27 cellular contexts compared by ENCODE assay signal in the genomic region with DNA sequence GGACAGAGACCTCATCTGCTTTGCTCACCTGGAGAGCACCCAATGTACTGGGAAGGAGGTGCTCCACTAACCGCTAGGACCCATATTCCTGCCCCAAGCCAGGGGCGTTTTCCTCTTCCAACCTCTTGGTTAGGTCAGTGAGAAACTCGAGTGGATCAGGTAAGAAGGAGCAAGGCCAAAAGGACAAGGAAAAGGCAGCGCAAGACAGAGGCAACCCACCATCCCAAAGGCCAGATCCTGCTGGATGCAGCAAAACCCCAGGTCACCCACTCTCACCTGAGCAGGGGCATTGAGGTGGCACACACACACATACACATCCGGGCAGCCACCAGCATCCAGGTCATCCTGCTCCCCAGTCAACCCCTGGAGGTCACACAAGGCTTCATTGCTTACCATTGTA.
DNase-seq lines count a peak whose midpoint lies in the region; ATAC-seq, FAIRE-seq and TF ChIP-seq lines count a peak whose summit lies in the region.
"Had no signal": no experiment of that assay in that cellular context is flagged by ENCODE, and none has a peak within 500 bp of the region (broad histone marks: within the 10 kb centered on the region; RNA-seq: fewer than 3 reads in every experiment).

No MANE protein-coding gene starts in this region.

- H3K9me2 ChIP-seq in MM.1S (replicated peaks; ENCODE audit: insufficient read depth, low read length): no peaks in the 10 kb centered on the region

- H2BK5ac ChIP-seq in H9 (ENCODE audit: insufficient read length, low read length): no peak overlapping the region

- H3K4me2 ChIP-seq in H9 (ENCODE audit: insufficient read depth, insufficient read length, low read length) (no peak overlapping the region), MM.1S (ENCODE audit: low read depth, low read length) (peak overlapping the region; percentile 70; the same call in 1 of the 2 replicates)

- H3K18ac ChIP-seq in H9 (ENCODE audit: insufficient read length, low read depth, low read length): no peak overlapping the region

- H3K79me2 ChIP-seq in H9 (ENCODE audit: insufficient read depth, low read length) (no peaks in the 10 kb centered on the region), MM.1S (ENCODE audit: low read length) (no peaks in the 10 kb centered on the region)

- no peak overlapping the region for H3K56ac ChIP-seq in H9 (ENCODE audit: insufficient read length, low read depth, low read length)

- H3K27ac Mint-ChIP-seq in H9 (no peak overlapping the region), chondrocyte (ENCODE audit: unreplicated experiment) (no peak overlapping the region)
- H3K27ac Mint-ChIP-seq: activated CD8-positive, alpha-beta T cell treated with anti-CD3 and anti-CD28 coated beads, Interleukin-2, amount 10 ng/mL, durations not matched to agents 7 days and 5 days; activated T-cell treated with anti-CD3 and anti-CD28 coated beads, Interleukin-2, amount 50 U/mL, for 24 hours; nephron; T-helper 17 cell had no signal

- H4K20me1 ChIP-seq in H9 (ENCODE audit: control insufficient read depth, insufficient read depth, insufficient read length) (no peaks in the 10 kb centered on the region), MM.1S (ENCODE audit: insufficient read depth, low read length) (no peaks in the 10 kb centered on the region)

- H3K4me3 Mint-ChIP-seq in H9: no peak overlapping the region
- H3K4me3 Mint-ChIP-seq in chondrocyte (ENCODE audit: unreplicated experiment): no peak overlapping the region
- H3K4me3 Mint-ChIP-seq: activated CD8-positive, alpha-beta T cell treated with anti-CD3 and anti-CD28 coated beads, Interleukin-2, amount 10 ng/mL, durations not matched to agents 7 days and 5 days; activated T-cell treated with anti-CD3 and anti-CD28 coated beads, Interleukin-2, amount 50 U/mL, for 24 hours; brain; CD4-positive, CD25-positive, alpha-beta regulatory T cell; nephron had no signal

- H4K91ac ChIP-seq in H9 (ENCODE audit: insufficient read length, low read depth, low read length): no peak overlapping the region

- no peak overlapping the region for H4K8ac ChIP-seq in H9 (replicated peaks; ENCODE audit: insufficient read length, low read depth, low read length)

- no peaks in the 10 kb centered on the region for H3K36me3 Mint-ChIP-seq in H9 (ENCODE audit: insufficient read depth in 1 of 3, low read depth in 3 of 3)
- no peaks in the 10 kb centered on the region for H3K36me3 Mint-ChIP-seq in chondrocyte (ENCODE audit: low read depth)
- H3K36me3 Mint-ChIP-seq: brain; CD4-positive, CD25-positive, alpha-beta regulatory T cell had no signal

- H3K4me1 ChIP-seq in H9 (ENCODE audit: insufficient read depth, low read length) (no peaks in the 10 kb centered on the region; the same call in 1 of the 2 replicates), MM.1S (ENCODE audit: low read length) (no peaks in the 10 kb centered on the region), stomach (peaks cover 10 to 20% (median 14%) of the 10 kb centered on the region in 4 donors)
- no peaks in the 10 kb centered on the region for H3K4me1 ChIP-seq in effector memory CD4-positive, alpha-beta T cell (ENCODE audit: control insufficient read depth, insufficient read depth, low read length, poor library complexity, severe bottlenecking)
- H3K4me1 ChIP-seq: pancreas, uterus had no signal

- H3K23ac ChIP-seq in H9 (ENCODE audit: insufficient read length, low read depth, low read length): no peak overlapping the region

- DNase-seq in H9: peak; percentile 21
- no peak for DNase-seq in MM.1S
- peak; percentile 59 for DNase-seq in chondrocyte (ENCODE audit: low spot score)
- peak; percentile 13 for DNase-seq in stomach
- DNase-seq in HTR-8/SVneo (ENCODE audit: insufficient read length, low spot score): no peak
- no peak for DNase-seq in stimulated activated CD4-positive, alpha-beta T cell treated with anti-CD3 and anti-CD28 coated beads, Interleukin-12 subunit alpha, Interleukin-12 subunit beta, amount 100 ng/mL, for 4 hours
- no peak for DNase-seq in effector memory CD4-positive, alpha-beta T cell
- DNase-seq: activated CD4-positive, CD25-positive, alpha-beta regulatory T cell treated with anti-CD3 and anti-CD28 coated beads, Interleukin-2, amount 50 U/mL, for 72 hours; activated naive CD4-positive, alpha-beta T cell; activated T-cell treated with anti-CD3 and anti-CD28 coated beads, Interleukin-2, amount 50 U/mL, for 24 hours; DND-41; foreskin melanocyte; HCEC 1CT; kidney glomerular epithelial cell; lower lobe of right lung; T-helper 17 cell; uterus had no signal

- H3K4me3 ChIP-seq in MM.1S (ENCODE audit: low read length) (peak overlapping the region; percentile 37; the same call in 1 of the 2 replicates), stomach (no peak overlapping the region)
- H3K4me3 ChIP-seq in effector memory CD4-positive, alpha-beta T cell (ENCODE audit: insufficient read depth, low read depth, low read length, poor library complexity, severe bottlenecking): no peak overlapping the region
- H3K4me3 ChIP-seq: esophagus muscularis mucosa, lower lobe of right lung, pancreas, SK-N-MC, uterus had no signal

- no peak overlapping the region for H3K14ac ChIP-seq in H9 (ENCODE audit: insufficient read depth, low read length)

- H3K27ac ChIP-seq in H9 (ENCODE audit: insufficient read length, low read depth, low read length) (no peak overlapping the region), MM.1S (ENCODE audit: low read length) (no peak overlapping the region), stomach (no peak overlapping the region)
- no peak overlapping the region for H3K27ac ChIP-seq in effector memory CD4-positive, alpha-beta T cell (ENCODE audit: insufficient read depth, low read length, poor library complexity, severe bottlenecking)
- H3K27ac ChIP-seq: esophagus muscularis mucosa, lower lobe of right lung, pancreas, SK-N-MC, uterus had no signal

- H2BK15ac ChIP-seq in H9 (ENCODE audit: low read depth, low read length): no peak overlapping the region

- H3K27me3 Mint-ChIP-seq in H9 (ENCODE audit: low read depth) (peaks cover 27% of the 10 kb centered on the region), chondrocyte (ENCODE audit: low read depth) (peaks cover 23% of the 10 kb centered on the region)
- H3K27me3 Mint-ChIP-seq: brain had no signal

- no peaks in the 10 kb centered on the region for H3K27me3 ChIP-seq in H9 (ENCODE audit: insufficient read depth, low read length)
- H3K27me3 ChIP-seq in MM.1S (replicated peaks; ENCODE audit: insufficient read depth, low read length): no peaks in the 10 kb centered on the region
- peaks cover 0 to 49% (median 7%) of the 10 kb centered on the region in 3 donors for H3K27me3 ChIP-seq in stomach
- no peaks in the 10 kb centered on the region for H3K27me3 ChIP-seq in effector memory CD4-positive, alpha-beta T cell (replicated peaks; ENCODE audit: control insufficient read depth, insufficient read depth, low read length, poor library complexity, severe bottlenecking)
- H3K27me3 ChIP-seq: pancreas, uterus had no signal

- H2BK12ac ChIP-seq in H9 (ENCODE audit: insufficient read length, low read depth, low read length): no peak overlapping the region

- intact Hi-C loops in stomach (cut with DNase I; ENCODE audit: low total_unique reads): no loop called here

- TF ChIP-seq CTCF in H9 (conservative IDR thresholded peaks at IDR 0.05) (no peak), MM.1S (IDR thresholded peaks at IDR 0.05; ENCODE audit: low read length) (no peak), chondrocyte (IDR thresholded peaks at IDR 0.05) (no peak), stomach (IDR thresholded peaks at IDR 0.05) (no peak)

- H3K9me3 Mint-ChIP-seq in H9 (peaks cover 2 to 3% of the 10 kb centered on the region in 2 experiments; a peak in 2 of 5 replicates), chondrocyte (ENCODE audit: low read depth) (peaks cover 3% of the 10 kb centered on the region)
- H3K9me3 Mint-ChIP-seq: activated T-cell treated with anti-CD3 and anti-CD28 coated beads, Interleukin-2, amount 50 U/mL, for 24 hours; CD4-positive, CD25-positive, alpha-beta regulatory T cell; nephron had no signal

- H3K23me2 ChIP-seq in H9 (ENCODE audit: insufficient read length, low read depth, low read length, poor library complexity, severe bottlenecking): no peaks in the 10 kb centered on the region

- FAIRE-seq in HTR-8/SVneo (lab: Jason Lieb, UNC): no peak
- FAIRE-seq: colon, pancreas, small intestine had no signal

- H3K36me3 ChIP-seq in MM.1S (replicated peaks; ENCODE audit: insufficient read depth, low read length) (no peaks in the 10 kb centered on the region), stomach (no peaks in the 10 kb centered on the region)
- no peaks in the 10 kb centered on the region for H3K36me3 ChIP-seq in effector memory CD4-positive, alpha-beta T cell (ENCODE audit: control insufficient read depth, insufficient read depth, low read length)
- H3K36me3 ChIP-seq: esophagus muscularis mucosa, lower lobe of right lung, pancreas, uterus had no signal

- H4K5ac ChIP-seq in H9 (ENCODE audit: insufficient read length, low read depth, low read length): no peak overlapping the region

- H3K9me3 ChIP-seq in H9 (ENCODE audit: control insufficient read depth, low read depth, low read length) (no peaks in the 10 kb centered on the region), MM.1S (replicated peaks; ENCODE audit: insufficient read depth, low read length) (no peaks in the 10 kb centered on the region), stomach (no peaks in the 10 kb centered on the region)
- no peaks in the 10 kb centered on the region for H3K9me3 ChIP-seq in effector memory CD4-positive, alpha-beta T cell (ENCODE audit: control insufficient read depth, low read length)
- H3K9me3 ChIP-seq: esophagus muscularis mucosa, lower lobe of right lung, pancreas, uterus had no signal

- H3K4me1 Mint-ChIP-seq in H9 (peaks cover 28 to 33% of the 10 kb centered on the region in 2 experiments), chondrocyte (ENCODE audit: low read depth) (no peaks in the 10 kb centered on the region)
- H3K4me1 Mint-ChIP-seq: nephron had no signal

- no peak overlapping the region for H2AK5ac ChIP-seq in H9 (ENCODE audit: insufficient read length, low read length)

- H2BK20ac ChIP-seq in H9 (ENCODE audit: low read depth, low read length, poor library complexity, severe bottlenecking): no peak overlapping the region

- WGBS in H9 (ENCODE audit: extremely low coverage, insufficient read length, low lambda C conversion rate): no CpG with 5 or more reads among the region's 5 CpGs
- WGBS in stomach, 5 donors: 68 to 79% (median 76%) methylated on average over 3 to 5 of the region's 5 CpGs

- H3F3A ChIP-seq in MM.1S (ENCODE audit: insufficient read depth, low read length): no peaks in the 10 kb centered on the region

- H3K79me1 ChIP-seq in H9 (ENCODE audit: insufficient read depth, low read depth, low read length, poor library complexity, severe bottlenecking): no peaks in the 10 kb centered on the region

- H2BK120ac ChIP-seq in H9 (ENCODE audit: low read depth, low read length, poor library complexity, severe bottlenecking): no peak overlapping the region

- TF ChIP-seq POLR2A in stomach (IDR thresholded peaks at IDR 0.05): no peak

- no peak overlapping the region for H3T11ph ChIP-seq in H9 (ENCODE audit: low read length)

- H2AFZ ChIP-seq in H9 (ENCODE audit: low read length) (no peak overlapping the region), MM.1S (ENCODE audit: low read length) (peak overlapping the region; percentile 62)

- no peak overlapping the region for H3K4ac ChIP-seq in H9 (ENCODE audit: low read depth, low read length)

- H3K9ac ChIP-seq in H9 (ENCODE audit: extremely low read depth, insufficient read length, low read length) (no peak overlapping the region), MM.1S (ENCODE audit: low read length) (no peak overlapping the region)

- no peak for TF ChIP-seq EP300 in stomach (IDR thresholded peaks at IDR 0.05)

- no peak for ATAC-seq in HG02973 (IDR thresholded peaks at IDR 0.05; ENCODE audit: unreplicated experiment)
- ATAC-seq: T-helper 17 cell had no signal

Comparison
In these comparisons a context has a peak if more than half of its experiments do, and no peak if none do; other contexts are left out.
1. DNase-seq: peak in H9 (single experiment), chondrocyte (single experiment) and stomach (single experiment); none in MM.1S (single experiment), HTR-8/SVneo (single experiment), stimulated activated CD4-positive, alpha-beta T cell treated with anti-CD3 and anti-CD28 coated beads, Interleukin-12 subunit alpha, Interleukin-12 subunit beta, amount 100 ng/mL, for 4 hours (single experiment) and effector memory CD4-positive, alpha-beta T cell (0 of 3).